24 cellular contexts compared by ENCODE assay signal in genomic region chr13:29996316-29996715, GRCh38.
"Had no signal": no experiment of that assay in that cellular context is flagged by ENCODE, and none has a peak within 500 bp of the region (broad histone marks: within the 10 kb centered on the region; RNA-seq: fewer than 3 reads in every experiment).

No MANE protein-coding gene starts in this region.

- H3K27me3 ChIP-seq: ascending aorta, breast epithelium, cardiac muscle cell, colonic mucosa had no signal

- H3K4me3 ChIP-seq: ascending aorta, breast epithelium, cardiac muscle cell, colonic mucosa had no signal

- H3K9me3 ChIP-seq: ascending aorta, breast epithelium, colonic mucosa had no signal

- H3K27ac ChIP-seq: ascending aorta, breast epithelium, cardiac muscle cell, colonic mucosa, epithelial cell of prostate had no signal

- H3K4me1 ChIP-seq: ascending aorta, breast epithelium, colonic mucosa had no signal

- ATAC-seq: activated naive CD4-positive, alpha-beta T cell treated with anti-CD3 and anti-CD28 coated beads, Interleukin-2, amount 50 U/mL, for 72 hours; activated T-cell treated with anti-CD3 and anti-CD28 coated beads, Interleukin-2, amount 50 U/mL, for 72 hours; WTC11 had no signal

- DNase-seq: activated CD4-positive, alpha-beta memory T cell treated with anti-CD3 and anti-CD28 coated beads for 36 hours; activated CD4-positive, alpha-beta T cell treated with anti-CD3 and anti-CD28 coated beads for 1 hour; activated CD4-positive, alpha-beta T cell treated with anti-CD3 and anti-CD28 coated beads for 4 hours; activated CD8-positive, alpha-beta memory T cell treated with anti-CD3 and anti-CD28 coated beads, Interleukin-2, amount 50 U/mL, for 48 hours; activated gamma-delta T cell; activated naive CD4-positive, alpha-beta T cell; activated naive CD4-positive, alpha-beta T cell treated with anti-CD3 and anti-CD28 coated beads, Interleukin-2, amount 10 ng/mL, durations not matched to agents 7 days and 5 days; activated naive CD8-positive, alpha-beta T cell treated with anti-CD3 and anti-CD28 coated beads, Interleukin-2, amount 10 ng/mL, durations not matched to agents 7 days and 5 days; activated T-cell treated with anti-CD3 and anti-CD28 coated beads for 4 hours; activated T-cell treated with anti-CD3 and anti-CD28 coated beads, Interleukin-2, amount 50 U/mL, for 24 hours; activated T-cell treated with anti-CD3 and anti-CD28 coated beads, Interleukin-2, amount 50 U/mL, for 72 hours; central memory CD4-positive, alpha-beta T cell; cerebellar nuclear complex; colonic mucosa; effector CD8-positive, alpha-beta T cell; foreskin fibroblast; head of caudate nucleus; T-helper 2 cell had no signal

- H3K36me3 ChIP-seq: ascending aorta, breast epithelium, cardiac muscle cell, colonic mucosa had no signal
